ENCODE assay signal across 27 cellular contexts in genomic region chr5:134975078-134975715, GRCh38. TPM values are rescaled to one million over a fixed set of nuclear protein-coding genes. Genes with fewer than 3 reads are reported as not detected.
DNase-seq lines count a peak whose midpoint lies in the region; ATAC-seq, FAIRE-seq and TF ChIP-seq lines count a peak whose summit lies in the region.
"Had no signal": no experiment of that assay in that cellular context is flagged by ENCODE, and none has a peak within 500 bp of the region (broad histone marks: within the 10 kb centered on the region; RNA-seq: fewer than 3 reads in every experiment).

No MANE protein-coding gene starts in this region.

- H3K4me3 ChIP-seq in GM12865 (ENCODE audit: low read depth, low read length) (no peak overlapping the region), GM12878 (no peak overlapping the region), foreskin fibroblast (ENCODE audit: low read depth in 1 of 2, low read length in 2 of 2) (no peak overlapping the region), spleen (no peak overlapping the region), aorta (ENCODE audit: low read length in 2 of 2) (no peak overlapping the region), GM23338 (no peak overlapping the region)
- H3K4me3 ChIP-seq: esophagus squamous epithelium, heart left ventricle, left ventricle myocardium inferior had no signal

- no peak overlapping the region for H3K9ac ChIP-seq in GM12878 (ENCODE audit: control insufficient read depth, insufficient read depth, low read length)

- in situ Hi-C loops in GM12878 (cut with MboI), result no loop called here

- H3K36me3 Mint-ChIP-seq in GM23338 (ENCODE audit: low read depth), result peaks cover 42% of the 10 kb centered on the region

- 34% methylated on average over 2 of the region's 2 CpGs for WGBS in GM12878 (ENCODE audit: insufficient coverage, insufficient replicate concordance, low lambda C conversion rate, missing lambda C conversion rate)
- WGBS in spleen, 5 donors, result 45 to 55% (median 50%) methylated on average over 2 of the region's 2 CpGs
- WGBS in aorta, 2 donors, result 74 to 75% methylated on average over 2 of the region's 2 CpGs

- POLR2A ChIA-PET in GM12878 (lab: Charles Lee), result no interaction called here

- no peaks in the 10 kb centered on the region for H3F3A ChIP-seq in GM23338 (replicated peaks; ENCODE audit: low read depth)

- SMC1A ChIA-PET in GM12878 (lab: Charles Lee; ENCODE audit: uncharacterized antibody, unreplicated experiment), result interaction anchor here (1.1 kb wide), 1 partner anchor 15 kb away, joined by 3 read pairs; no protein-coding TSS in a partner anchor

- no peak for TF ChIP-seq CTCF in GM12865 (IDR thresholded peaks at IDR 0.05; ENCODE audit: insufficient read depth, low read depth, low read length, missing control alignments)
- no peak for TF ChIP-seq CTCF in GM12878 (IDR thresholded peaks at IDR 0.05 in 2 of 3, conservative IDR thresholded peaks at IDR 0.05 in 1 of 3; ENCODE audit: control insufficient read depth in 2 of 3, extremely low read depth in 1 of 3, insufficient read depth in 1 of 3, low read depth in 3 of 3, low read length in 3 of 3)
- TF ChIP-seq CTCF in foreskin fibroblast (IDR thresholded peaks at IDR 0.05; ENCODE audit: low read depth, low read length), result no peak
- TF ChIP-seq CTCF in D721Med (IDR thresholded peaks at IDR 0.05; ENCODE audit: insufficient read depth, missing control alignments), result no peak
- no peak for TF ChIP-seq CTCF in spleen (IDR thresholded peaks at IDR 0.05 in 8 of 11, conservative IDR thresholded peaks at IDR 0.05 in 3 of 11)
- TF ChIP-seq CTCF in GM23338 (conservative IDR thresholded peaks at IDR 0.05; ENCODE audit: low read depth in 2 of 2), result no peak

- peak; percentile 18 for FAIRE-seq in GM12878 (lab: Jason Lieb, UNC)
- FAIRE-seq in D721Med (lab: Jason Lieb, UNC), result no peak
- FAIRE-seq: TTC549 had no signal

- H3K79me2 ChIP-seq in GM12878 (ENCODE audit: control insufficient read depth, insufficient read depth, low read length), result no peaks in the 10 kb centered on the region
- H3K79me2 ChIP-seq in GM23338 (replicated peaks; ENCODE audit: insufficient read depth), result no peaks in the 10 kb centered on the region

- H3K4me1 ChIP-seq in GM12878 (ENCODE audit: control insufficient read depth, insufficient read depth, low read length) (no peaks in the 10 kb centered on the region), spleen (no peaks in the 10 kb centered on the region), aorta (ENCODE audit: control insufficient read depth in 1 of 2, insufficient read depth in 2 of 2, low read length in 2 of 2) (no peaks in the 10 kb centered on the region), GM23338 (ENCODE audit: insufficient read depth) (no peaks in the 10 kb centered on the region)
- H3K4me1 ChIP-seq: esophagus squamous epithelium, heart left ventricle, left ventricle myocardium inferior had no signal

- no peak overlapping the region for H3K4me3 Mint-ChIP-seq in GM23338
- H3K4me3 Mint-ChIP-seq: activated CD4-positive, alpha-beta T cell treated with anti-CD3 and anti-CD28 coated beads, Interleukin-2, amount 10 ng/mL, durations not matched to agents 24 days and 14 days; CD14-positive monocyte; H9 had no signal

- H3K27ac ChIP-seq in GM12878 (ENCODE audit: control insufficient read depth, insufficient read depth) (no peak overlapping the region), spleen (no peak overlapping the region), aorta (ENCODE audit: low read depth in 1 of 2, low read length in 2 of 2) (no peak overlapping the region), GM23338 (ENCODE audit: low read depth) (no peak overlapping the region)
- H3K27ac ChIP-seq: esophagus squamous epithelium, heart left ventricle, left ventricle myocardium inferior, neutrophil had no signal

- TF ChIP-seq POLR2A in GM12878 (IDR thresholded peaks at IDR 0.05; ENCODE audit: low read depth, low read length) (no peak), spleen (IDR thresholded peaks at IDR 0.05) (no peak)

- no TSS peak for BruUV-seq in GM12878 (replicated peaks; lab: Mats Ljungman, UMichigan)

- H3K9me3 Mint-ChIP-seq in GM23338, result peaks cover 45% of the 10 kb centered on the region
- H3K9me3 Mint-ChIP-seq: activated CD4-positive, alpha-beta T cell treated with anti-CD3 and anti-CD28 coated beads, Interleukin-2, amount 10 ng/mL, durations not matched to agents 24 days and 14 days had no signal

- H4K20me1 ChIP-seq in GM12878 (ENCODE audit: control insufficient read depth, insufficient read depth), result no peaks in the 10 kb centered on the region
- no peaks in the 10 kb centered on the region for H4K20me1 ChIP-seq in GM23338 (replicated peaks; ENCODE audit: insufficient read depth)

- DNase-seq in GM12865 (ENCODE audit: low read depth), result peak; percentile 2
- DNase-seq in GM12878 (ENCODE audit: low read depth, low spot score), result no peak
- peak; percentile 37 to 59 for DNase-seq in foreskin fibroblast
- DNase-seq in D721Med (ENCODE audit: insufficient read length, low spot score), result no peak
- no peak for DNase-seq in spleen
- no peak for DNase-seq in aorta
- no peak for DNase-seq in GM23338 (ENCODE audit: low spot score)
- DNase-seq: ACHN; activated CD4-positive, alpha-beta T cell treated with anti-CD3 and anti-CD28 coated beads, Interleukin-2, amount 10 ng/mL, durations not matched to agents 24 days and 14 days; activated CD8-positive, alpha-beta memory T cell treated with anti-CD3 and anti-CD28 coated beads, Interleukin-2, amount 50 U/mL, for 48 hours; activated effector memory CD4-positive, alpha-beta T cell treated with anti-CD3 and anti-CD28 coated beads, Interleukin-2, amount 50 U/mL, for 16 hours; amygdala; DMS79; esophagus squamous epithelium; H9; heart left ventricle; left ventricle myocardium inferior; NCI-H1105; NCI-H2107; NCI-H510A treated with DMSO at 0.1 percent for 48 hours; SHP77 treated with DMSO at 0.1 percent for 48 hours; stimulated activated CD4-positive, alpha-beta T cell treated with anti-CD3 and anti-CD28 coated beads, Interleukin-15, amount 100 ng/mL, for 24 hours had no signal

- H3K27me3 Mint-ChIP-seq in GM23338 (ENCODE audit: insufficient read depth, low read depth, poor library complexity), result peaks cover 3% of the 10 kb centered on the region
- H3K27me3 Mint-ChIP-seq: activated CD4-positive, alpha-beta T cell treated with anti-CD3 and anti-CD28 coated beads, Interleukin-2, amount 10 ng/mL, durations not matched to agents 24 days and 14 days had no signal

- RAD21 ChIA-PET in GM12878 (lab: Charles Lee; ENCODE audit: unreplicated experiment), result no interaction called here

- no peak for TF ChIP-seq EP300 in GM12878 (IDR thresholded peaks at IDR 0.05; ENCODE audit: borderline replicate concordance in 1 of 2, control insufficient read depth in 1 of 2, low read depth in 2 of 2, low read length in 2 of 2)

- ATAC-seq in HG03354 (IDR thresholded peaks at IDR 0.05; ENCODE audit: poor library complexity, severe bottlenecking, unreplicated experiment) (peak; percentile 61), GM12878 (no peak), aorta (ENCODE audit: low FRiP score) (no peak), GM23338 (no peak)
- ATAC-seq: heart left ventricle had no signal

- H3K27ac Mint-ChIP-seq in GM23338, result no peak overlapping the region
- H3K27ac Mint-ChIP-seq: activated CD4-positive, alpha-beta T cell treated with anti-CD3 and anti-CD28 coated beads, Interleukin-2, amount 10 ng/mL, durations not matched to agents 24 days and 14 days; CD14-positive monocyte; H9 had no signal

- intact Hi-C loops in GM12878 (cut with micrococcal nuclease; ENCODE audit: unreplicated experiment) (no loop called here), spleen (cut with DNase I; ENCODE audit: low total_unique reads) (no loop called here), aorta (cut with DNase I) (no loop called here)

- no peaks in the 10 kb centered on the region for H3K9me2 ChIP-seq in GM23338 (ENCODE audit: insufficient read depth)

- no peaks in the 10 kb centered on the region for H3K36me3 ChIP-seq in GM12878 (ENCODE audit: control insufficient read depth in 2 of 2, insufficient read depth in 2 of 2, low read length in 1 of 2)
- peaks cover 0 to 21% (median 2%) of the 10 kb centered on the region in 6 donors for H3K36me3 ChIP-seq in spleen
- H3K36me3 ChIP-seq in aorta (ENCODE audit: control insufficient read depth in 1 of 2, insufficient read depth in 2 of 2, low read length in 1 of 2), result no peaks in the 10 kb centered on the region
- no peaks in the 10 kb centered on the region for H3K36me3 ChIP-seq in GM23338 (ENCODE audit: insufficient read depth)
- H3K36me3 ChIP-seq: heart left ventricle, left ventricle myocardium inferior, neutrophil had no signal

- H2AFZ ChIP-seq in GM12878 (ENCODE audit: control insufficient read depth, low read depth, low read length), result no peak overlapping the region
- no peak overlapping the region for H2AFZ ChIP-seq in GM23338

- H3K27me3 ChIP-seq in GM12878 (replicated peaks in 1 of 2; ENCODE audit: control insufficient read depth in 2 of 2, insufficient read depth in 2 of 2, low read length in 1 of 2), result no peaks in the 10 kb centered on the region
- H3K27me3 ChIP-seq in spleen (replicated peaks in 1 of 7), result no peaks in the 10 kb centered on the region
- H3K27me3 ChIP-seq in aorta (ENCODE audit: control insufficient read depth in 1 of 2, insufficient read depth in 2 of 2, low read length in 1 of 2), result no peaks in the 10 kb centered on the region
- H3K27me3 ChIP-seq in GM23338 (ENCODE audit: insufficient read depth), result no peaks in the 10 kb centered on the region
- H3K27me3 ChIP-seq: esophagus squamous epithelium, heart left ventricle, neutrophil had no signal

- H3K4me2 ChIP-seq in GM12878 (ENCODE audit: control insufficient read depth, insufficient read depth) (no peak overlapping the region), GM23338 (no peak overlapping the region)

- H3K9me3 ChIP-seq in GM12878 (replicated peaks; ENCODE audit: control insufficient read depth, insufficient read depth, low read length), result no peaks in the 10 kb centered on the region; the same call in 2 of the 3 replicates
- peaks cover 0 to 43% (median 37%) of the 10 kb centered on the region in 8 donors for H3K9me3 ChIP-seq in spleen
- H3K9me3 ChIP-seq in aorta (ENCODE audit: control insufficient read depth, low read length), result peaks cover 4% of the 10 kb centered on the region
- H3K9me3 ChIP-seq: neutrophil had no signal

- CTCF ChIA-PET in GM12878 (lab: Yijun Ruan, JAX), result no interaction called here

- no peaks in the 10 kb centered on the region for H3K4me1 Mint-ChIP-seq in GM23338
- H3K4me1 Mint-ChIP-seq: activated CD4-positive, alpha-beta T cell treated with anti-CD3 and anti-CD28 coated beads, Interleukin-2, amount 10 ng/mL, durations not matched to agents 24 days and 14 days; CD14-positive monocyte; H9 had no signal

- no peak for TF ChIP-seq RAD21 in GM12878 (IDR thresholded peaks at IDR 0.05; ENCODE audit: insufficient read depth, low read depth, low read length)

RNA-seq across cellular contexts. Expression of gene CATSPER3, which starts 7.5 kb away (rescaled TPM):
- total RNA-seq in GM12878 (2013; cell fraction: nucleolus; rRNA removed), result not detected in 2 replicates
- total RNA-seq in GM12878 (2014; rRNA removed), result 0.27 TPM in 1 of 2 replicates, not detected in the other
- total RNA-seq in GM12878 (2014; rRNA removed; fragmentation: Illumina TruSeq; extraction: Trizol), result 0.14 TPM in 1 of 2 replicates, not detected in the other
- 0.18 TPM in 1 of 2 replicates, not detected in the other for total RNA-seq in GM12878 (2021)
- 0.26 TPM for polyA plus RNA-seq in GM12878 (2011; ENCODE audit: low read depth)
- polyA plus RNA-seq in GM12878 (2011; rRNA removed), result 0.33 and 0.38 TPM in 2 replicates
- polyA plus RNA-seq in GM12878 (2011; cell fraction: cytosol; rRNA removed), result 0.15 and 0.48 TPM in 2 replicates
- polyA plus RNA-seq in GM12878 (2011; cell fraction: nucleus; rRNA removed), result 0.70 and 0.75 TPM in 2 replicates
- polyA plus RNA-seq in GM12878 (2012), result 0.11 TPM in 1 of 2 replicates, not detected in the other
- 0.06 TPM in 1 of 2 replicates, not detected in the other for polyA plus RNA-seq in GM12878 (2014; fragmentation: Illumina TruSeq; extraction: Trizol)
- polyA plus RNA-seq in GM12878 (2014; fragmentation: Nextera tagmentation; extraction: Ambion mirVana), result under 1 TPM; 0.11 to 0.15 TPM
- 0.18 TPM in 1 of 2 replicates, not detected in the other for polyA plus RNA-seq in GM12878 (2014; rRNA removed)
- polyA plus RNA-seq in GM12878 (2016; fragmentation: Nextera tagmentation; extraction: Ambion mirVana), result under 1 TPM in 1 of 2 experiments, not detected in 1; 0.12 TPM
- 0.37 TPM in 1 of 2 replicates, not detected in the other for polyA minus RNA-seq in GM12878 (2011; rRNA and poly(A)+ RNA removed)
- polyA minus RNA-seq in GM12878 (2011; cell fraction: cytosol; rRNA and poly(A)+ RNA removed), result not detected in 2 replicates
- polyA minus RNA-seq in GM12878 (2011; cell fraction: nucleus; rRNA and poly(A)+ RNA removed), result 0.24 and 0.38 TPM in 2 replicates
- under 1 TPM in 4 of 7 donors, not detected in 3; 0.40 to 0.89 (median 0.65) TPM for total RNA-seq in spleen
- under 1 TPM; 0.35 to 0.44 (median 0.39) TPM for polyA plus RNA-seq in spleen
- under 1 TPM; 0.29 to 0.63 TPM for total RNA-seq in aorta
- 1 to 10 TPM in 1 of 2 donors, under 1 TPM in 1; 0.63 to 1.3 TPM for polyA plus RNA-seq in aorta
- total RNA-seq in GM23338 (2014; rRNA removed; shearing (Covaris generic)), result 0.74 TPM in 1 of 2 replicates, not detected in the other
- 0.19 and 0.37 TPM in 2 replicates for polyA plus RNA-seq in GM23338 (2016; fragmentation: Nextera tagmentation; extraction: Ambion mirVana)
- total RNA-seq: temporal lobe had no signal

RNA-seq across cellular contexts. Expression of gene PITX1, which starts 58.8 kb away (rescaled TPM):
- not detected in 2 replicates for total RNA-seq in GM12878 (2013; cell fraction: nucleolus; rRNA removed)
- total RNA-seq in GM12878 (2014; rRNA removed), result 0.44 and 0.68 TPM in 2 replicates
- 0.18 TPM in 1 of 2 replicates, not detected in the other for total RNA-seq in GM12878 (2014; rRNA removed; fragmentation: Illumina TruSeq; extraction: Trizol)
- total RNA-seq in GM12878 (2021), result 0.77 and 1.1 TPM in 2 replicates
- polyA plus RNA-seq in GM12878 (2011; ENCODE audit: low read depth), result not detected
- polyA plus RNA-seq in GM12878 (2011; rRNA removed), result not detected in 2 replicates
- polyA plus RNA-seq in GM12878 (2011; cell fraction: cytosol; rRNA removed), result not detected in 2 replicates
- not detected in 2 replicates for polyA plus RNA-seq in GM12878 (2011; cell fraction: nucleus; rRNA removed)
- 0.18 and 0.31 TPM in 2 replicates for polyA plus RNA-seq in GM12878 (2012)
- not detected in 2 replicates for polyA plus RNA-seq in GM12878 (2014; fragmentation: Illumina TruSeq; extraction: Trizol)
- polyA plus RNA-seq in GM12878 (2014; fragmentation: Nextera tagmentation; extraction: Ambion mirVana), result not detected
- 0.96 and 1.2 TPM in 2 replicates for polyA plus RNA-seq in GM12878 (2014; rRNA removed)
- polyA plus RNA-seq in GM12878 (2016; fragmentation: Nextera tagmentation; extraction: Ambion mirVana), result under 1 TPM; 0.16 to 0.43 TPM
- not detected in 2 replicates for polyA minus RNA-seq in GM12878 (2011; rRNA and poly(A)+ RNA removed)
- 1.6 and 1.9 TPM in 2 replicates for polyA minus RNA-seq in GM12878 (2011; cell fraction: cytosol; rRNA and poly(A)+ RNA removed)
- 0.96 TPM in 1 of 2 replicates, not detected in the other for polyA minus RNA-seq in GM12878 (2011; cell fraction: nucleus; rRNA and poly(A)+ RNA removed)
- under 1 TPM in 1 of 7 donors, not detected in 6; 0.98 TPM for total RNA-seq in spleen
- polyA plus RNA-seq in spleen, result under 1 TPM; 0.04 to 0.38 (median 0.09) TPM
- total RNA-seq in aorta, result under 1 TPM in 1 of 2 donors, not detected in 1; 0.39 TPM
- polyA plus RNA-seq in aorta, result 1 to 10 TPM in 1 of 2 donors, under 1 TPM in 1; 0.49 to 2.3 TPM
- total RNA-seq in GM23338 (2014; rRNA removed; shearing (Covaris generic)), result not detected in 2 replicates
- polyA plus RNA-seq in GM23338 (2016; fragmentation: Nextera tagmentation; extraction: Ambion mirVana), result not detected in 2 replicates
- total RNA-seq: H9, left ventricle myocardium inferior had no signal
- polyA plus RNA-seq: CD14-positive monocyte had no signal

Comparison
In these comparisons a context has a peak if more than half of its experiments do, and no peak if none do; other contexts are left out.
1. DNase-seq: peak in GM12865 (single experiment) and foreskin fibroblast (2 of 2); none in GM12878 (single experiment), D721Med (single experiment), spleen (single experiment), aorta (0 of 2) and GM23338 (single experiment).